In genomic region chr15:79380755-79381499, GRCh38 we compare ENCODE assay signal across 1 cellular context.
TF ChIP-seq lines count a peak whose summit lies in the region.

No MANE protein-coding gene starts in this region.

TF ChIP-seq in IMR-90, 13 proteins besides CTCF, POLR2A, EP300 and RAD21:
- TF ChIP-seq CHD1 (IDR thresholded peaks at IDR 0.05; ENCODE audit: low read depth, low read length) = no peak
- TF ChIP-seq MXI1 (IDR thresholded peaks at IDR 0.05; ENCODE audit: borderline replicate concordance, low read depth, low read length) = no peak
- TF ChIP-seq RCOR1 (IDR thresholded peaks at IDR 0.05; ENCODE audit: insufficient replicate concordance, low read length) = no peak
- TF ChIP-seq SMC3 (IDR thresholded peaks at IDR 0.05; ENCODE audit: low read depth, low read length) = peak; percentile 98
- no peak for TF ChIP-seq BHLHE40 (IDR thresholded peaks at IDR 0.05; ENCODE audit: low read depth, low read length)
